20 cellular contexts compared by ENCODE assay signal in the genomic region with DNA sequence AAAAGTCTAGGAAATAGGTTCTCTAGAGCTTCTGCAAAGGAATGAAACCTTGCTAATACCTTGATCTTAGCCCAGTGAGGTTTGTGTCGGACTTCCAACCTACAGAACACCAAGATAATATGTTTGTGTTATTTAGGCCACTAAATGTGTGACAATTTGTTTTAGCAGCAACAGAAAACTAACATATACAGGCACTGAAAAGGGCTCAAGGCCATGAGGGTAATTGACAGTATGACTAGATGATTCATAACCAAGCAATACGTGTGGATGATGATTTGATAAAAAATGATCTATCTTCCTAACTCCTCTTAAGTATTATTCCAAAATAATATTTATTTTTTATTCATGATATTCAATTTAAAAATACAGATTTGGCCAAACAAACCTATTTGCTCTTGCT. TPM values are rescaled to one million over a fixed set of nuclear protein-coding genes. Genes with fewer than 3 reads are reported as not detected.
DNase-seq lines count a peak whose midpoint lies in the region; ATAC-seq, FAIRE-seq and TF ChIP-seq lines count a peak whose summit lies in the region.
"Had no signal": no experiment of that assay in that cellular context is flagged by ENCODE, and none has a peak within 500 bp of the region (broad histone marks: within the 10 kb centered on the region; RNA-seq: fewer than 3 reads in every experiment).

No MANE protein-coding gene starts in this region.

- TF ChIP-seq RAD21 in HCT116 (IDR thresholded peaks at IDR 0.05; ENCODE audit: low read depth) (no peak), SK-N-SH (IDR thresholded peaks at IDR 0.05; ENCODE audit: low read length) (no peak)

- H3K9me3 ChIP-seq in HCT116 (ENCODE audit: control insufficient read depth in 1 of 2, insufficient read depth in 1 of 2, low read depth in 1 of 2, low read length in 2 of 2) (no peaks in the 10 kb centered on the region), RWPE2 (ENCODE audit: severe bottlenecking) (no peaks in the 10 kb centered on the region), hepatocyte (ENCODE audit: low read depth) (no peaks in the 10 kb centered on the region), osteoblast (ENCODE audit: low read depth, low read length) (no peaks in the 10 kb centered on the region), Peyer's patch (no peaks in the 10 kb centered on the region), SK-N-SH (no peaks in the 10 kb centered on the region)
- H3K9me3 ChIP-seq: MG63 had no signal

- H3K79me2 ChIP-seq in HCT116 (ENCODE audit: insufficient read depth, low read length): no peaks in the 10 kb centered on the region
- no peaks in the 10 kb centered on the region for H3K79me2 ChIP-seq in hepatocyte
- no peaks in the 10 kb centered on the region for H3K79me2 ChIP-seq in osteoblast (ENCODE audit: insufficient read depth, low read length)
- H3K79me2 ChIP-seq in SK-N-SH (ENCODE audit: insufficient read depth): no peaks in the 10 kb centered on the region

- CTCF ChIA-PET in HCT116 (lab: Charles Lee) (no interaction called here), SK-N-SH (lab: Yijun Ruan, JAX) (interaction anchor here (2.2 to 7.5 kb wide), 2 partner anchors 17 to 27 kb away, joined by 7 to 44 read pairs; no protein-coding TSS in a partner anchor)

- H3K9me2 ChIP-seq in HCT116 (ENCODE audit: insufficient read depth) (no peaks in the 10 kb centered on the region), hepatocyte (replicated peaks; ENCODE audit: insufficient read depth) (no peaks in the 10 kb centered on the region), SK-N-SH (no peaks in the 10 kb centered on the region)

- no peak for TF ChIP-seq CTCF in HCT116 (IDR thresholded peaks at IDR 0.05 in 2 of 3, conservative IDR thresholded peaks at IDR 0.05 in 1 of 3; ENCODE audit: borderline replicate concordance in 1 of 3, insufficient read depth in 1 of 3, low read depth in 2 of 3, low read length in 2 of 3)
- no peak for TF ChIP-seq CTCF in RWPE2 (IDR thresholded peaks at IDR 0.05; ENCODE audit: poor library complexity, severe bottlenecking)
- TF ChIP-seq CTCF in hepatocyte (IDR thresholded peaks at IDR 0.05; ENCODE audit: poor library complexity): no peak
- TF ChIP-seq CTCF in osteoblast (IDR thresholded peaks at IDR 0.05; ENCODE audit: extremely low read depth, low read depth, low read length): no peak
- no peak for TF ChIP-seq CTCF in Peyer's patch (IDR thresholded peaks at IDR 0.05)
- no peak for TF ChIP-seq CTCF in SK-N-SH (IDR thresholded peaks at IDR 0.05)

- peaks cover 7 to 20% of the 10 kb centered on the region in 2 experiments for H3K4me1 ChIP-seq in HCT116 (ENCODE audit: control insufficient read depth in 1 of 2, insufficient read depth in 2 of 2, low read length in 2 of 2)
- H3K4me1 ChIP-seq in RWPE2 (ENCODE audit: insufficient read depth, poor library complexity, severe bottlenecking): peaks cover 17% of the 10 kb centered on the region
- H3K4me1 ChIP-seq in hepatocyte (ENCODE audit: insufficient read depth): no peaks in the 10 kb centered on the region
- H3K4me1 ChIP-seq in osteoblast (ENCODE audit: insufficient read depth, low read length): peaks cover 25% of the 10 kb centered on the region
- no peaks in the 10 kb centered on the region for H3K4me1 ChIP-seq in Peyer's patch
- peaks cover 8 to 11% of the 10 kb centered on the region in 2 experiments; a peak in 3 of 4 replicates for H3K4me1 ChIP-seq in SK-N-SH (ENCODE audit: control insufficient read depth in 1 of 2, insufficient read depth in 2 of 2, low read depth in 1 of 2, low read length in 1 of 2)

- intact Hi-C loops in HCT116 (cut with micrococcal nuclease): no loop called here

- no peak overlapping the region; the same call in 1 of the 2 replicates for H3K27ac ChIP-seq in HCT116 (ENCODE audit: low read depth, low read length)
- peak overlapping the region; percentile 57 for H3K27ac ChIP-seq in RWPE2 (ENCODE audit: poor library complexity, severe bottlenecking)
- peak overlapping the region; percentile 11 for H3K27ac ChIP-seq in hepatocyte
- peak overlapping the region; percentile 63 for H3K27ac ChIP-seq in osteoblast (ENCODE audit: low read depth, low read length)
- no peak overlapping the region for H3K27ac ChIP-seq in Peyer's patch
- peak overlapping the region in 1 of 2 experiments; percentile 76; a peak in 2 of 4 replicates for H3K27ac ChIP-seq in SK-N-SH (ENCODE audit: low read depth in 2 of 2, low read length in 1 of 2)

- no peak for TF ChIP-seq EP300 in SK-N-SH (IDR thresholded peaks at IDR 0.05; ENCODE audit: borderline replicate concordance in 1 of 2, low read depth in 1 of 2, low read length in 1 of 2)

- ATAC-seq in HCT116 (no peak), RWPE2 (ENCODE audit: low read depth) (no peak)

- no peaks in the 10 kb centered on the region for H3K36me3 ChIP-seq in HCT116 (ENCODE audit: control insufficient read depth in 1 of 2, insufficient read depth in 2 of 2, low read length in 2 of 2)
- H3K36me3 ChIP-seq in RWPE2 (ENCODE audit: low read depth): no peaks in the 10 kb centered on the region
- H3K36me3 ChIP-seq in hepatocyte (replicated peaks; ENCODE audit: insufficient read depth, low read depth): no peaks in the 10 kb centered on the region
- H3K36me3 ChIP-seq in osteoblast (ENCODE audit: insufficient read depth, low read length): no peaks in the 10 kb centered on the region
- H3K36me3 ChIP-seq in Peyer's patch: no peaks in the 10 kb centered on the region
- H3K36me3 ChIP-seq in SK-N-SH (replicated peaks in 1 of 2; ENCODE audit: control insufficient read depth in 1 of 2, insufficient read depth in 2 of 2, low read length in 1 of 2): no peaks in the 10 kb centered on the region
- H3K36me3 ChIP-seq: MG63 had no signal

- WGBS in hepatocyte (ENCODE audit: low lambda C conversion rate, missing lambda C conversion rate): 93% methylated on average over 2 of the region's 2 CpGs
- WGBS in SK-N-SH (ENCODE audit: low lambda C conversion rate): 64% methylated on average over 2 of the region's 2 CpGs

- no peak for FAIRE-seq in HTR-8/SVneo (lab: Jason Lieb, UNC)
- FAIRE-seq: D721Med, H1 had no signal

- H3K4me2 ChIP-seq in HCT116 (ENCODE audit: low read length): peak overlapping the region; percentile 57
- no peak overlapping the region for H3K4me2 ChIP-seq in hepatocyte
- H3K4me2 ChIP-seq in osteoblast (ENCODE audit: insufficient read depth, low read length): peak overlapping the region; percentile 37
- no peak overlapping the region for H3K4me2 ChIP-seq in SK-N-SH

- POLR2A ChIA-PET in HCT116 (lab: Charles Lee) (interaction anchor here (1.1 kb wide), 1 partner anchor 27 kb away, joined by 4 read pairs; no protein-coding TSS in a partner anchor), SK-N-SH (lab: Yijun Ruan, JAX) (no interaction called here)

- RAD21 ChIA-PET in HCT116 (lab: Charles Lee; ENCODE audit: low non-redundant PET in 1 of 2, low total read pairs in 2 of 2, uncharacterized antibody in 2 of 2, unreplicated experiment in 2 of 2): interaction anchor here in 1 of 2 experiments (0.6 kb wide), 1 partner anchor 229 kb away, joined by 3 read pairs; a partner anchor contains a TSS

- TF ChIP-seq POLR2A in HCT116 (IDR thresholded peaks at IDR 0.05; ENCODE audit: borderline replicate concordance, extremely low read depth, insufficient read depth, insufficient read length) (no peak), Peyer's patch (IDR thresholded peaks at IDR 0.05) (no peak)

- DNase-seq in HCT116 (ENCODE audit: low read depth, low spot score) (no peak), RWPE2 (ENCODE audit: low spot score) (no peak), hepatocyte (ENCODE audit: low spot score) (no peak), osteoblast (ENCODE audit: insufficient read length, low spot score, missing footprints) (no peak), T-helper 1 cell (no peak), Peyer's patch (no peak), HTR-8/SVneo (ENCODE audit: insufficient read length, low spot score) (no peak), SK-N-SH (no peak)
- DNase-seq: C1 segment of cervical spinal cord; CD8-positive, alpha-beta memory T cell; Kasumi-1; NCI-H1048; NCI-H1436 treated with DMSO at 0.1 percent for 48 hours; NCI-H2029; NCI-H2171; NCI-H526; SHP77 treated with DMSO at 0.1 percent for 48 hours had no signal

- H3K9ac ChIP-seq in HCT116 (ENCODE audit: low read length) (peak overlapping the region; percentile 27; the same call in 1 of the 2 replicates), SK-N-SH (no peak overlapping the region)

- no peaks in the 10 kb centered on the region for H4K20me1 ChIP-seq in HCT116 (ENCODE audit: insufficient read depth)
- no peaks in the 10 kb centered on the region for H4K20me1 ChIP-seq in hepatocyte (ENCODE audit: insufficient read depth, poor library complexity, severe bottlenecking)
- H4K20me1 ChIP-seq in osteoblast (ENCODE audit: insufficient read depth, low read length): no peaks in the 10 kb centered on the region
- H4K20me1 ChIP-seq in SK-N-SH (ENCODE audit: insufficient read depth): no peaks in the 10 kb centered on the region

- H3K4me3 ChIP-seq in HCT116 (replicated peaks in 1 of 2; ENCODE audit: low read depth in 1 of 2, low read length in 2 of 2) (no peak overlapping the region), RWPE2 (ENCODE audit: severe bottlenecking) (no peak overlapping the region), hepatocyte (no peak overlapping the region), osteoblast (ENCODE audit: insufficient read depth, low read length) (no peak overlapping the region), Peyer's patch (no peak overlapping the region), SK-N-SH (ENCODE audit: low read depth in 2 of 2, low read length in 1 of 2) (no peak overlapping the region)
- H3K4me3 ChIP-seq: MG63 had no signal

- H2AFZ ChIP-seq in HCT116 (ENCODE audit: low read depth, low read length, poor library complexity, severe bottlenecking) (peak overlapping the region; percentile 49), hepatocyte (no peak overlapping the region), osteoblast (ENCODE audit: low read length) (no peak overlapping the region), SK-N-SH (ENCODE audit: low read depth) (no peak overlapping the region)

- BruUV-seq in HCT116 (replicated peaks; lab: Mats Ljungman, UMichigan): no TSS peak

- H3F3A ChIP-seq in SK-N-SH (replicated peaks; ENCODE audit: insufficient read depth): peaks cover 14% of the 10 kb centered on the region

- H3K27me3 ChIP-seq in HCT116 (ENCODE audit: insufficient read depth, low read length): no peaks in the 10 kb centered on the region
- no peaks in the 10 kb centered on the region for H3K27me3 ChIP-seq in RWPE2 (ENCODE audit: insufficient read depth, poor library complexity, severe bottlenecking)
- H3K27me3 ChIP-seq in hepatocyte: no peaks in the 10 kb centered on the region
- peaks cover 1% of the 10 kb centered on the region for H3K27me3 ChIP-seq in osteoblast (ENCODE audit: insufficient read depth, low read length)
- H3K27me3 ChIP-seq in Peyer's patch: no peaks in the 10 kb centered on the region
- H3K27me3 ChIP-seq in SK-N-SH (ENCODE audit: insufficient read depth): no peaks in the 10 kb centered on the region
- H3K27me3 ChIP-seq: MG63 had no signal

RNA-seq across cellular contexts. Expression of a gene that starts 27.7 kb away (rescaled TPM):
- total RNA-seq in HCT116 (2021; ENCODE audit: unreplicated experiment) (96.0 TPM), hepatocyte (49.7 and 51.2 TPM in 2 replicates), osteoblast (68.8 and 81.0 TPM in 2 replicates), Peyer's patch (100 to 1,000 TPM in 3 of 4 donors, 10 to 100 TPM in 1; 84.4 to 452 (median 131) TPM)
- polyA plus RNA-seq in HCT116 (2012): 20.4 and 21.2 TPM in 2 replicates
- polyA plus RNA-seq in hepatocyte (4.7 and 6.6 TPM in 2 replicates), SK-N-SH (2012; rRNA removed) (6.3 and 9.2 TPM in 2 replicates)
- 8.7 and 9.3 TPM in 2 replicates for polyA plus RNA-seq in SK-N-SH (2012; cell fraction: cytosol; rRNA removed)
- polyA plus RNA-seq in SK-N-SH (2012; cell fraction: nucleus; rRNA removed): 10.0 and 18.3 TPM in 2 replicates

Comparison
In these comparisons a context has a peak if more than half of its experiments do, and no peak if none do; other contexts are left out.
1. H3K27ac ChIP-seq: peak in RWPE2 (single experiment), hepatocyte (single experiment) and osteoblast (single experiment); none in HCT116 (single experiment) and Peyer's patch (0 of 4).
2. H3K4me2 ChIP-seq: peak in HCT116 (single experiment) and osteoblast (single experiment); none in hepatocyte (single experiment) and SK-N-SH (single experiment).